15 cellular contexts compared by ENCODE assay signal in the genomic region with DNA sequence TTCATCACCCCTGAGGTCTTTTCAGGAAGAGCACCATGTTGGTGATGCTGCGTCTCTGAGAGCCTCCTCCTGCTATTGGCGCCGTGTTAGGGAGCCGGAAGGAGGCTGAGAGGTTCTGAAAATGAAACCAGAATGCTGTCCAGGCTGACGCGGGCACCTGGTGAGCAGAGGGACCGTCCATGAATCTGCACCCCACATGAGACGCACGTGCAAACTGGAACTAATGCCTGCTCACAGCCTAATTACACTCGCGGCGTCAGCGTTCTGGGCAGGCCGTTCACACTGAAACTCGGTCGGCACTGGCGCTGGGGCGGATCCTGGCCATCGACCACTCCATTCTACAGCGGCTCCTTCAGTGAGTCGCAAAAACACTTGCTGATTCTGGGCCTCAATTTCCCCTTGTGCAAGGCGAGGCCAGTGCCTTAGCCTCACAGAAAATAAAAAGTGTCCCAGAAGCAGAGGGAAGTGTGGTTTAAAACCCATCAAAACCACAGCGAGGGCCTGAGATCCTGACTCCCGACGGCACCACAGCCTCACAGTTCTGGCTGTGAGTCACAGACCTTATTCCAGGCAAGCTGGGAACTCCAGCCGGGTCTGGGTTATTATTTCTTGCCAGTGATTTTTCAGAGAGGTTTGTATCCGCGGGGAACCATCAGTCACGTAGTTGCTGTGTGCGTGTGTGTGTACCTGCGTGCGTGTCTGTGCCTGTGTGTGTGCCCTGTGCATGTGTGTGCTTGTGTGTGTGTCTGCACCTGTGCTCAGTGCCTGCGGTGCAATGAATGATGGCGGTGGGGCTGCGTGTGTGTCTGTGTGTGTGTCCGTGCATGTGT. TPM values are rescaled to one million over a fixed set of nuclear protein-coding genes. Genes with fewer than 3 reads are reported as not detected.
DNase-seq lines count a peak whose midpoint lies in the region; ATAC-seq and TF ChIP-seq lines count a peak whose summit lies in the region.
"Had no signal": no experiment of that assay in that cellular context is flagged by ENCODE, and none has a peak within 500 bp of the region (broad histone marks: within the 10 kb centered on the region; RNA-seq: fewer than 3 reads in every experiment).

No MANE protein-coding gene starts in this region.

- H3K27ac ChIP-seq in H9 (ENCODE audit: insufficient read length, low read depth, low read length) = no peak overlapping the region

- H2BK120ac ChIP-seq in H9 (ENCODE audit: low read depth, low read length, poor library complexity, severe bottlenecking) = no peak overlapping the region

- DNase-seq in AG04449 (ENCODE audit: low read depth, low spot score) = no peak
- DNase-seq in H9 = no peak
- no peak for DNase-seq in T-helper 17 cell
- no peak for DNase-seq in mucosa of descending colon
- DNase-seq in activated CD4-positive, alpha-beta T cell treated with anti-CD3 and anti-CD28 coated beads, Interleukin-2, amount 50 U/mL, for 1 hour = no peak
- no peak for DNase-seq in GM13977 (ENCODE audit: low spot score)
- DNase-seq in HEK293T (ENCODE audit: extremely low spot score) = no peak
- no peak for DNase-seq in activated naive CD4-positive, alpha-beta T cell treated with anti-CD3 and anti-CD28 coated beads, Interleukin-2, amount 10 ng/mL, durations not matched to agents 7 days and 5 days
- DNase-seq: activated CD4-positive, CD25-positive, alpha-beta regulatory T cell; CD4-positive, alpha-beta T cell; Kasumi-1; left ventricle myocardium superior; NCI-H446 treated with DMSO at 0.1 percent for 48 hours; occipital lobe; SHP77 treated with DMSO at 0.1 percent for 48 hours had no signal

- peak overlapping the region; percentile 64 for H4K8ac ChIP-seq in H9 (replicated peaks; ENCODE audit: insufficient read length, low read depth, low read length)

- no peak overlapping the region for H2AK5ac ChIP-seq in H9 (ENCODE audit: insufficient read length, low read length)

- H3T11ph ChIP-seq in H9 (ENCODE audit: low read length) = no peak overlapping the region

- H3K4me1 ChIP-seq in H9 (ENCODE audit: insufficient read depth, low read length) = no peaks in the 10 kb centered on the region
- H3K4me1 ChIP-seq in mucosa of descending colon (ENCODE audit: low read depth) = no peaks in the 10 kb centered on the region

- no peak overlapping the region for H3K4me2 ChIP-seq in H9 (ENCODE audit: insufficient read depth, insufficient read length, low read length)

- H3K4me3 Mint-ChIP-seq in H9 (no peak overlapping the region; a peak in 1 of 5 replicates), T-helper 17 cell (peak overlapping the region; percentile 2)
- no peak overlapping the region for H3K4me3 Mint-ChIP-seq in activated naive CD4-positive, alpha-beta T cell treated with anti-CD3 and anti-CD28 coated beads, Interleukin-2, amount 10 ng/mL, durations not matched to agents 7 days and 5 days
- H3K4me3 Mint-ChIP-seq: CD4-positive, alpha-beta T cell had no signal

- H4K5ac ChIP-seq in H9 (ENCODE audit: insufficient read length, low read depth, low read length) = peak overlapping the region; percentile 13

- WGBS in H9 (ENCODE audit: extremely low coverage, insufficient read length, low lambda C conversion rate) = no CpG with 5 or more reads among the region's 36 CpGs

- no peaks in the 10 kb centered on the region for H3K23me2 ChIP-seq in H9 (ENCODE audit: insufficient read length, low read depth, low read length, poor library complexity, severe bottlenecking)

- no peaks in the 10 kb centered on the region for H3K79me1 ChIP-seq in H9 (ENCODE audit: insufficient read depth, low read depth, low read length, poor library complexity, severe bottlenecking)

- peak overlapping the region; percentile 42 for H3K4me3 ChIP-seq in AG04449 (ENCODE audit: low read depth, low read length)
- no peak overlapping the region for H3K4me3 ChIP-seq in mucosa of descending colon

- no peak overlapping the region for H3K9ac ChIP-seq in H9 (ENCODE audit: extremely low read depth, insufficient read length, low read length)

- intact Hi-C loops in mucosa of descending colon (cut with DNase I, micrococcal nuclease) = no loop called here

- H3K4me1 Mint-ChIP-seq in H9 (no peaks in the 10 kb centered on the region; a peak in 1 of 4 replicates), T-helper 17 cell (peaks cover 3% of the 10 kb centered on the region)
- H3K4me1 Mint-ChIP-seq in activated naive CD4-positive, alpha-beta T cell treated with anti-CD3 and anti-CD28 coated beads, Interleukin-2, amount 10 ng/mL, durations not matched to agents 7 days and 5 days = no peaks in the 10 kb centered on the region

- H3K36me3 ChIP-seq in mucosa of descending colon (ENCODE audit: low read depth) = no peaks in the 10 kb centered on the region

- H3K36me3 Mint-ChIP-seq in H9 (ENCODE audit: insufficient read depth in 1 of 3, low read depth in 3 of 3) = peaks cover 0 to 9% (median 6%) of the 10 kb centered on the region in 3 experiments; a peak in 4 of 7 replicates
- no peaks in the 10 kb centered on the region for H3K36me3 Mint-ChIP-seq in T-helper 17 cell (ENCODE audit: low read depth)
- no peaks in the 10 kb centered on the region for H3K36me3 Mint-ChIP-seq in activated naive CD4-positive, alpha-beta T cell treated with anti-CD3 and anti-CD28 coated beads, Interleukin-2, amount 10 ng/mL, durations not matched to agents 7 days and 5 days

- H3K18ac ChIP-seq in H9 (ENCODE audit: insufficient read length, low read depth, low read length) = no peak overlapping the region

- CTCF ChIA-PET in AG04449 (lab: Yijun Ruan, JAX) (no interaction called here), HEK293T (lab: Yijun Ruan, JAX) (no interaction called here)
- CTCF ChIA-PET in activated naive CD4-positive, alpha-beta T cell treated with anti-CD3 and anti-CD28 coated beads, Interleukin-2, amount 10 ng/mL, durations not matched to agents 7 days and 5 days (lab: Charles Lee) = no interaction called here

- no peak overlapping the region for H2BK12ac ChIP-seq in H9 (ENCODE audit: insufficient read length, low read depth, low read length)

- no peak overlapping the region for H4K91ac ChIP-seq in H9 (ENCODE audit: insufficient read length, low read depth, low read length)

- H2BK5ac ChIP-seq in H9 (ENCODE audit: insufficient read length, low read length) = no peak overlapping the region

- H3K9me3 Mint-ChIP-seq in H9 = peaks cover 9 to 17% of the 10 kb centered on the region in 2 experiments
- peaks cover 19% of the 10 kb centered on the region for H3K9me3 Mint-ChIP-seq in activated naive CD4-positive, alpha-beta T cell treated with anti-CD3 and anti-CD28 coated beads, Interleukin-2, amount 10 ng/mL, durations not matched to agents 7 days and 5 days

- no peaks in the 10 kb centered on the region for H3K79me2 ChIP-seq in H9 (ENCODE audit: insufficient read depth, low read length)

- H2AFZ ChIP-seq in H9 (ENCODE audit: low read length) = no peak overlapping the region

- H3K23ac ChIP-seq in H9 (ENCODE audit: insufficient read length, low read depth, low read length) = no peak overlapping the region

- H3K4ac ChIP-seq in H9 (ENCODE audit: low read depth, low read length) = no peak overlapping the region

- ATAC-seq in T-helper 17 cell = no peak
- ATAC-seq in mucosa of descending colon = peak; percentile 19
- ATAC-seq: left ventricle myocardium superior had no signal

- H3K27me3 Mint-ChIP-seq in H9 (ENCODE audit: low read depth) = peaks cover 5% of the 10 kb centered on the region
- peaks cover 27% of the 10 kb centered on the region for H3K27me3 Mint-ChIP-seq in T-helper 17 cell
- H3K27me3 Mint-ChIP-seq in activated naive CD4-positive, alpha-beta T cell treated with anti-CD3 and anti-CD28 coated beads, Interleukin-2, amount 10 ng/mL, durations not matched to agents 7 days and 5 days = peaks cover 24% of the 10 kb centered on the region

- H3K14ac ChIP-seq in H9 (ENCODE audit: insufficient read depth, low read length) = no peak overlapping the region

- in situ Hi-C loops in GM13977 (cut with MboI; ENCODE audit: low pct_unique_long_range_greater_than_20kb, low sequenced_read_pairs, unreplicated experiment) = no loop called here

- peaks cover 6% of the 10 kb centered on the region for H4K20me1 ChIP-seq in H9 (ENCODE audit: control insufficient read depth, insufficient read depth, insufficient read length)

- no peaks in the 10 kb centered on the region for H3K9me3 ChIP-seq in H9 (ENCODE audit: control insufficient read depth, low read depth, low read length)
- H3K9me3 ChIP-seq in T-helper 17 cell (ENCODE audit: control insufficient read depth, low read length, poor library complexity, severe bottlenecking) = no peaks in the 10 kb centered on the region
- H3K9me3 ChIP-seq in mucosa of descending colon = no peaks in the 10 kb centered on the region

- H3K27ac Mint-ChIP-seq in H9 (peak overlapping the region in 1 of 3 experiments; percentile 22; a peak in 1 of 7 replicates), T-helper 17 cell (no peak overlapping the region)
- no peak overlapping the region for H3K27ac Mint-ChIP-seq in activated naive CD4-positive, alpha-beta T cell treated with anti-CD3 and anti-CD28 coated beads, Interleukin-2, amount 10 ng/mL, durations not matched to agents 7 days and 5 days
- H3K27ac Mint-ChIP-seq: CD4-positive, alpha-beta T cell had no signal

- no peak overlapping the region for H2BK15ac ChIP-seq in H9 (ENCODE audit: low read depth, low read length)

- POLR2A ChIA-PET in AG04449 (lab: Yijun Ruan, JAX) = no interaction called here
- POLR2A ChIA-PET in HEK293T (lab: Yijun Ruan, JAX) = no interaction called here

- H3K27me3 ChIP-seq in H9 (ENCODE audit: insufficient read depth, low read length) = no peaks in the 10 kb centered on the region

- TF ChIP-seq CTCF in AG04449 (IDR thresholded peaks at IDR 0.05; ENCODE audit: insufficient read depth, low read length, missing control alignments) (no peak), H9 (conservative IDR thresholded peaks at IDR 0.05) (no peak), mucosa of descending colon (IDR thresholded peaks at IDR 0.05) (no peak), GM13977 (IDR thresholded peaks at IDR 0.05; ENCODE audit: extremely low read depth, insufficient read depth, missing control alignments) (no peak)

- H3K56ac ChIP-seq in H9 (ENCODE audit: insufficient read length, low read depth, low read length) = no peak overlapping the region

- H2BK20ac ChIP-seq in H9 (ENCODE audit: low read depth, low read length, poor library complexity, severe bottlenecking) = no peak overlapping the region

TF ChIP-seq in HEK293T, 16 proteins besides CTCF, POLR2A, EP300 and RAD21 (continues in another document):
- TF ChIP-seq NFRKB (IDR thresholded peaks at IDR 0.05) (no peak), FOXA1 (IDR thresholded peaks at IDR 0.05) (no peak), FOXK2 (IDR thresholded peaks at IDR 0.05) (no peak), HDGF (IDR thresholded peaks at IDR 0.05; ENCODE audit: borderline replicate concordance) (no peak), BHLHE40 (IDR thresholded peaks at IDR 0.05; ENCODE audit: borderline replicate concordance) (no peak), LEF1 (IDR thresholded peaks at IDR 0.05; ENCODE audit: borderline replicate concordance) (no peak), FOXM1 (IDR thresholded peaks at IDR 0.05; ENCODE audit: borderline replicate concordance) (no peak), SUZ12 (IDR thresholded peaks at IDR 0.05) (no peak), ZNF384 (IDR thresholded peaks at IDR 0.05) (no peak), TARDBP (IDR thresholded peaks at IDR 0.05) (no peak), ELF4 (IDR thresholded peaks at IDR 0.05) (no peak)

RNA-seq across cellular contexts. Expression of a gene that starts 49.1 kb away (rescaled TPM):
- total RNA-seq in H9 (2021) (31.9 and 33.7 TPM in 2 replicates), T-helper 17 cell (10 to 100 TPM; 61.0 to 65.1 TPM), mucosa of descending colon (10 to 100 TPM; 28.6 to 37.4 (median 30.1) TPM)
